ENCODE assay signal across 8 cellular contexts in genomic region chr1:160607051-160608032, GRCh38. TPM values are rescaled to one million over a fixed set of nuclear protein-coding genes. Genes with fewer than 3 reads are reported as not detected.
DNase-seq lines count a peak whose midpoint lies in the region; ATAC-seq lines count a peak whose summit lies in the region.

No MANE protein-coding gene starts in this region.

- H3K36me3 Mint-ChIP-seq in activated CD4-positive, alpha-beta T cell treated with anti-CD3 and anti-CD28 coated beads, Interleukin-2, amount 10 ng/mL, durations not matched to agents 24 days and 14 days (ENCODE audit: low read depth): peaks cover 83% of the 10 kb centered on the region

- no peaks in the 10 kb centered on the region for H3K27me3 Mint-ChIP-seq in activated CD4-positive, alpha-beta T cell treated with anti-CD3 and anti-CD28 coated beads, Interleukin-2, amount 10 ng/mL, durations not matched to agents 24 days and 14 days

- H3K4me3 Mint-ChIP-seq in activated CD4-positive, alpha-beta T cell treated with anti-CD3 and anti-CD28 coated beads, Interleukin-2, amount 10 ng/mL, durations not matched to agents 24 days and 14 days: peak overlapping the region; percentile 62

- intact Hi-C loops in activated CD4-positive, alpha-beta T cell treated with anti-CD3 and anti-CD28 coated beads, Interleukin-2, amount 10 ng/mL, durations not matched to agents 24 days and 14 days (cut with micrococcal nuclease): loop anchor here (1.0 to 5.0 kb wide), 8 partner anchors 15 to 345 kb away; partner anchors contain the start of genes ITLN2 and SLAMF6

- peak; percentile 66 for ATAC-seq in GM19372 (IDR thresholded peaks at IDR 0.05; ENCODE audit: low read depth, unreplicated experiment)
- ATAC-seq in HG03460 (IDR thresholded peaks at IDR 0.05; ENCODE audit: unreplicated experiment): peak; percentile 65

- peaks cover 16% of the 10 kb centered on the region for H3K9me3 Mint-ChIP-seq in activated CD4-positive, alpha-beta T cell treated with anti-CD3 and anti-CD28 coated beads, Interleukin-2, amount 10 ng/mL, durations not matched to agents 24 days and 14 days

- H3K4me1 Mint-ChIP-seq in activated CD4-positive, alpha-beta T cell treated with anti-CD3 and anti-CD28 coated beads, Interleukin-2, amount 10 ng/mL, durations not matched to agents 24 days and 14 days: peaks cover 57% of the 10 kb centered on the region

- peak overlapping the region; percentile 81 for H3K27ac Mint-ChIP-seq in activated CD4-positive, alpha-beta T cell treated with anti-CD3 and anti-CD28 coated beads, Interleukin-2, amount 10 ng/mL, durations not matched to agents 24 days and 14 days

- H3K27ac ChIP-seq in epithelial cell of prostate: no peak overlapping the region

- DNase-seq in DMS 273 treated with DMSO at 0.1 percent for 48 hours (lab: John Stamatoyannopoulos, UW) (peak; percentile 14), NCI-H510A treated with DMSO at 0.1 percent for 48 hours (lab: John Stamatoyannopoulos, UW) (peak; percentile 25), epithelial cell of prostate (ENCODE audit: low read depth, low spot score) (peak; percentile 52), myocyte (ENCODE audit: low read depth) (peak; percentile 63), cortex of kidney (lab: John Stamatoyannopoulos, UW) (no peak)
- peak; percentile 91 for DNase-seq in activated CD4-positive, alpha-beta T cell treated with anti-CD3 and anti-CD28 coated beads, Interleukin-2, amount 10 ng/mL, durations not matched to agents 24 days and 14 days

RNA-seq across cellular contexts. Expression of gene CD84, which starts 28.0 kb away (rescaled TPM):
- total RNA-seq in activated CD4-positive, alpha-beta T cell treated with anti-CD3 and anti-CD28 coated beads, Interleukin-2, amount 10 ng/mL, durations not matched to agents 24 days and 14 days: 17.3 and 17.7 TPM in 2 replicates
- not detected in 2 replicates for total RNA-seq in myocyte
- polyA plus RNA-seq in myocyte (2012): not detected

RNA-seq across cellular contexts. Expression of gene SLAMF1, which starts 39.5 kb away (rescaled TPM):
- 113 and 114 TPM in 2 replicates for total RNA-seq in activated CD4-positive, alpha-beta T cell treated with anti-CD3 and anti-CD28 coated beads, Interleukin-2, amount 10 ng/mL, durations not matched to agents 24 days and 14 days
- total RNA-seq in myocyte: not detected in 2 replicates
- not detected for polyA plus RNA-seq in myocyte (2012)

Comparison
In these comparisons a context has a peak if more than half of its experiments do, and no peak if none do; other contexts are left out.
1. RNA of gene CD84, which starts 28.0 kb away (total RNA-seq): 17.3 to 17.7 TPM in activated CD4-positive, alpha-beta T cell treated with anti-CD3 and anti-CD28 coated beads, Interleukin-2, amount 10 ng/mL, durations not matched to agents 24 days and 14 days; not detected in myocyte; every median in the first group is over 10 times any median in the second.
2. RNA of gene SLAMF1, which starts 39.5 kb away (total RNA-seq): 113 to 114 TPM in activated CD4-positive, alpha-beta T cell treated with anti-CD3 and anti-CD28 coated beads, Interleukin-2, amount 10 ng/mL, durations not matched to agents 24 days and 14 days; not detected in myocyte; every median in the first group is over 100 times any median in the second.